In the genomic region with DNA sequence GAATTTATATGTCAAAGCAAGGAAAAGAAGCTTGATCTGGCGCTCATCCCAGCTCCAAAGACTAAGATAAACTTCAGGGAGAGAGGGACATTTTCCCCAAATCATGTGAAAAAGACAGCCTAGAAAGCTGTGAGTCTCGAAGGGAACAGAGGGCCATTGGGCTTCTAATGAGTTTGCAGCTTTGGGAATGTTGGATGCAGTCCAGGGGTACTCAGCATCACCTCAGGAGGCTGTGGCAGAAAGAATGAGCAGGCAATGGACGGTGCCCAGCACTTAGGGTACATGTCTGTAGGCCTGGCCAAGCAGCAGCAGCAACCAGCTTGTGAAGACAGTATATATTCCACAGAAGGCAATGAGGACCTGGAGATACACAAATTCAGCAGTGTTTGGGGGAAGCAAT, we compare ENCODE assay signal across 23 cellular contexts.
"Had no signal": no experiment of that assay in that cellular context is flagged by ENCODE, and none has a peak within 500 bp of the region (broad histone marks: within the 10 kb centered on the region; RNA-seq: fewer than 3 reads in every experiment).

No MANE protein-coding gene starts in this region.

- H3K27me3 ChIP-seq: adrenal gland, ascending aorta, brain microvascular endothelial cell, left lung, neural progenitor cell, suprapubic skin, tibial nerve had no signal

- ATAC-seq: activated T-helper 17 cell treated with anti-CD3 and anti-CD28 coated beads, Interleukin-2, amount 50 U/mL, for 72 hours; effector memory CD8-positive, alpha-beta T cell; esophagus mucosa; gastrocnemius medialis; left lung; naive thymus-derived CD8-positive, alpha-beta T cell; stimulated activated memory B cell treated with anti-CD40 and anti-IgM and Interleukin-4, amounts not matched to agents 10 μg/mL and 1 μg/mL and 100 μg/mL, for 72 hours had no signal

- H3K27ac ChIP-seq: adrenal gland, ascending aorta, brain microvascular endothelial cell, dorsolateral prefrontal cortex, gastrocnemius medialis, left lung, neural progenitor cell, sigmoid colon, stomach, suprapubic skin, tibial nerve had no signal

- H3K36me3 ChIP-seq: adrenal gland, ascending aorta, brain microvascular endothelial cell, gastrocnemius medialis, left lung, neural progenitor cell, sigmoid colon, stomach, suprapubic skin, tibial nerve had no signal

- H3K4me3 ChIP-seq: adrenal gland, ascending aorta, dorsolateral prefrontal cortex, gastrocnemius medialis, left lung, lung, neural progenitor cell, sigmoid colon, smooth muscle cell, stomach, suprapubic skin, tibial nerve had no signal

- DNase-seq: activated CD8-positive, alpha-beta memory T cell treated with anti-CD3 and anti-CD28 coated beads, Interleukin-2, amount 50 U/mL, for 4 hours; activated T-cell treated with anti-CD3 and anti-CD28 coated beads, Interleukin-2, amount 50 U/mL, for 24 hours; adrenal gland; brain microvascular endothelial cell; effector memory CD8-positive, alpha-beta T cell; gastrocnemius medialis; hippocampal formation; kidney glomerular epithelial cell; left lung; naive thymus-derived CD8-positive, alpha-beta T cell; sigmoid colon; stimulated activated CD4-positive, alpha-beta T cell treated with anti-CD3 and anti-CD28 coated beads, Interleukin-15, amount 100 ng/mL, for 24 hours; stomach had no signal

- H3K4me1 ChIP-seq: adrenal gland, ascending aorta, gastrocnemius medialis, left lung, sigmoid colon, stomach, suprapubic skin, tibial nerve had no signal

- H3K9me3 ChIP-seq: adrenal gland, ascending aorta, gastrocnemius medialis, left lung, sigmoid colon, stomach, suprapubic skin, tibial nerve had no signal
